1 cellular context compared by ENCODE assay signal in genomic region chr9:112665347-112665746, GRCh38.
TF ChIP-seq lines count a peak whose summit lies in the region.

No MANE protein-coding gene starts in this region.

TF ChIP-seq in H1, 55 proteins besides CTCF, POLR2A, EP300 and RAD21 (continued from another document):
- TF ChIP-seq USF2 (IDR thresholded peaks at IDR 0.05; ENCODE audit: low read length) (no peak), YY1 (IDR thresholded peaks at IDR 0.05; ENCODE audit: low read depth, low read length) (no peak), CEBPB (IDR thresholded peaks at IDR 0.05; ENCODE audit: low read depth, low read length) (no peak), FOSL1 (IDR thresholded peaks at IDR 0.05; ENCODE audit: insufficient read depth, low read depth, low read length) (no peak), TCF12 (IDR thresholded peaks at IDR 0.05; ENCODE audit: low read depth, low read length) (no peak), SIN3A (conservative IDR thresholded peaks at IDR 0.05 in 1 of 2, IDR thresholded peaks at IDR 0.05 in 1 of 2; ENCODE audit: low read depth in 1 of 2, low read length in 2 of 2) (no peak), GTF2F1 (IDR thresholded peaks at IDR 0.05; ENCODE audit: borderline replicate concordance, low read depth, low read length) (no peak), CHD7 (IDR thresholded peaks at IDR 0.05; ENCODE audit: insufficient replicate concordance, low read length) (no peak), EZH2 (IDR thresholded peaks at IDR 0.05; ENCODE audit: low read depth, low read length, severe bottlenecking) (no peak), ATF2 (IDR thresholded peaks at IDR 0.05; ENCODE audit: low read length) (no peak), BACH1 (IDR thresholded peaks at IDR 0.05; ENCODE audit: low read length) (no peak), TEAD4 (IDR thresholded peaks at IDR 0.05; ENCODE audit: low read depth, low read length) (no peak)
